ENCODE assay signal across 33 cellular contexts in genomic region chr16:56755038-56755437, GRCh38. TPM values are rescaled to one million over a fixed set of nuclear protein-coding genes. Genes with fewer than 3 reads are reported as not detected.
DNase-seq lines count a peak whose midpoint lies in the region; ATAC-seq and TF ChIP-seq lines count a peak whose summit lies in the region.
"Had no signal": no experiment of that assay in that cellular context is flagged by ENCODE, and none has a peak within 500 bp of the region (broad histone marks: within the 10 kb centered on the region; RNA-seq: fewer than 3 reads in every experiment).

No MANE protein-coding gene starts in this region.

- H3K9ac ChIP-seq in SK-N-SH, result no peak overlapping the region
- H3K9ac ChIP-seq: BLaER1; BLaER1 treated with 17β-estradiol and CSF1 and Interleukin-3, amounts not matched to agents 10 nM and 100 nM had no signal

- peaks cover 56% of the 10 kb centered on the region for H3K79me2 ChIP-seq in SK-N-SH (ENCODE audit: insufficient read depth)

- H3K9me2 ChIP-seq in SK-N-SH, result no peaks in the 10 kb centered on the region

- no peak for ATAC-seq in SK-N-SH treated with all-trans-retinoic acid at 6 μM for 48 hours
- ATAC-seq: A549; CD8-positive, alpha-beta T cell had no signal

- peaks cover 34% of the 10 kb centered on the region for H3K36me3 Mint-ChIP-seq in activated naive CD4-positive, alpha-beta T cell treated with anti-CD3 and anti-CD28 coated beads, Interleukin-2, amount 50 U/mL, for 24 hours

- CTCF ChIA-PET in SK-N-SH (lab: Yijun Ruan, JAX) (no interaction called here), HEK293 (lab: Yijun Ruan, JAX) (no interaction called here)

- H2AFZ ChIP-seq in SK-N-SH (ENCODE audit: low read depth), result no peak overlapping the region

- H3K4me1 Mint-ChIP-seq in activated naive CD4-positive, alpha-beta T cell treated with anti-CD3 and anti-CD28 coated beads, Interleukin-2, amount 50 U/mL, for 24 hours, result peaks cover 7% of the 10 kb centered on the region
- H3K4me1 Mint-ChIP-seq: CD4-positive, alpha-beta memory T cell had no signal

- POLR2A ChIA-PET in SK-N-SH (lab: Yijun Ruan, JAX), result no interaction called here
- POLR2A ChIA-PET in HEK293 (lab: Yijun Ruan, JAX), result no interaction called here

- H3K4me3 ChIP-seq in SK-N-SH (ENCODE audit: low read depth in 2 of 2, low read length in 1 of 2) (no peak overlapping the region), HEK293 (ENCODE audit: low read depth, low read length) (no peak overlapping the region)
- H3K4me3 ChIP-seq: A549, BLaER1 had no signal

- peaks cover 0 to under 1% of the 10 kb centered on the region in 2 experiments; a peak in 1 of 4 replicates for H3K4me1 ChIP-seq in SK-N-SH (ENCODE audit: control insufficient read depth in 1 of 2, insufficient read depth in 2 of 2, low read depth in 1 of 2, low read length in 1 of 2)
- no peaks in the 10 kb centered on the region for H3K4me1 ChIP-seq in HEK293 (ENCODE audit: control insufficient read depth, insufficient read depth, low read length)
- H3K4me1 ChIP-seq: BE2C, BLaER1, Caco-2 had no signal

- DNase-seq in SK-N-SH (no peak), HPDE6-E6E7 (ENCODE audit: extremely low spot score) (no peak)
- no peak for DNase-seq in activated naive CD4-positive, alpha-beta T cell treated with Interleukin-2 at 50 U/mL for 16 hours
- DNase-seq: 8988T; ACHN; AML-193; BE2C; C1 segment of cervical spinal cord; Caco-2; Calu3; CD4-positive, alpha-beta memory T cell; CD4-positive, alpha-beta T cell; CD4-positive, CD25-positive, alpha-beta regulatory T cell; CD8-positive, alpha-beta memory T cell; CD8-positive, alpha-beta T cell; COR-L47; DMS 273 treated with DMSO at 0.1 percent for 48 hours; DMS153; DMS53; DMS79; DMS79 treated with DMSO at 0.1 percent for 48 hours; DND-41; EL had no signal

- H3K27ac Mint-ChIP-seq in activated naive CD4-positive, alpha-beta T cell treated with anti-CD3 and anti-CD28 coated beads, Interleukin-2, amount 50 U/mL, for 24 hours, result peak overlapping the region; percentile 43
- H3K27ac Mint-ChIP-seq: B cell; CD14-positive monocyte; CD4-positive, alpha-beta T cell; CD4-positive, CD25-positive, alpha-beta regulatory T cell; CD8-positive, alpha-beta memory T cell; CD8-positive, alpha-beta T cell had no signal

- no peak overlapping the region for H3K4me3 Mint-ChIP-seq in activated naive CD4-positive, alpha-beta T cell treated with anti-CD3 and anti-CD28 coated beads, Interleukin-2, amount 50 U/mL, for 24 hours
- H3K4me3 Mint-ChIP-seq: B cell; CD14-positive monocyte; CD4-positive, alpha-beta memory T cell; CD4-positive, alpha-beta T cell; CD4-positive, CD25-positive, alpha-beta regulatory T cell; CD8-positive, alpha-beta memory T cell; CD8-positive, alpha-beta T cell had no signal

- no peak for TF ChIP-seq RAD21 in SK-N-SH (IDR thresholded peaks at IDR 0.05; ENCODE audit: low read length)

- TF ChIP-seq EP300 in SK-N-SH (IDR thresholded peaks at IDR 0.05; ENCODE audit: borderline replicate concordance in 1 of 2, low read depth in 1 of 2, low read length in 1 of 2), result no peak

- H3K27me3 Mint-ChIP-seq in activated naive CD4-positive, alpha-beta T cell treated with anti-CD3 and anti-CD28 coated beads, Interleukin-2, amount 50 U/mL, for 24 hours, result no peaks in the 10 kb centered on the region
- H3K27me3 Mint-ChIP-seq: B cell; CD4-positive, alpha-beta memory T cell; CD4-positive, alpha-beta T cell; CD4-positive, CD25-positive, alpha-beta regulatory T cell; CD8-positive, alpha-beta memory T cell had no signal

- peaks cover 8% of the 10 kb centered on the region for H3K9me3 Mint-ChIP-seq in activated naive CD4-positive, alpha-beta T cell treated with anti-CD3 and anti-CD28 coated beads, Interleukin-2, amount 50 U/mL, for 24 hours

- no peaks in the 10 kb centered on the region for H3K27me3 ChIP-seq in SK-N-SH (ENCODE audit: insufficient read depth)
- H3K27me3 ChIP-seq: BE2C; BLaER1; BLaER1 treated with 17β-estradiol and CSF1 and Interleukin-3, amounts not matched to agents 10 nM and 100 nM had no signal

- no peaks in the 10 kb centered on the region for H3F3A ChIP-seq in SK-N-SH (replicated peaks; ENCODE audit: insufficient read depth)

- H3K27ac ChIP-seq in SK-N-SH (ENCODE audit: low read depth in 2 of 2, low read length in 1 of 2), result no peak overlapping the region
- H3K27ac ChIP-seq in HEK293 (ENCODE audit: extremely low read depth, low read depth, low read length), result no peak overlapping the region
- H3K27ac ChIP-seq: 22Rv1; A549; BLaER1; BLaER1 treated with 17β-estradiol and CSF1 and Interleukin-3, amounts not matched to agents 10 nM and 100 nM; C4-2B had no signal

- H3K9me3 ChIP-seq in SK-N-SH (no peaks in the 10 kb centered on the region), HEK293 (ENCODE audit: control insufficient read depth, insufficient read depth, low read depth, low read length) (no peaks in the 10 kb centered on the region)
- H3K9me3 ChIP-seq: BE2C had no signal

- H3K4me2 ChIP-seq in SK-N-SH, result no peak overlapping the region
- H3K4me2 ChIP-seq: A549; BLaER1; BLaER1 treated with 17β-estradiol and CSF1 and Interleukin-3, amounts not matched to agents 10 nM and 100 nM had no signal

- H4K20me1 ChIP-seq in SK-N-SH (ENCODE audit: insufficient read depth), result no peaks in the 10 kb centered on the region

- H3K36me3 ChIP-seq in SK-N-SH (replicated peaks in 1 of 2; ENCODE audit: control insufficient read depth in 1 of 2, insufficient read depth in 2 of 2, low read length in 1 of 2), result peaks cover 8 to 34% of the 10 kb centered on the region in 2 experiments
- H3K36me3 ChIP-seq in HEK293 (ENCODE audit: control insufficient read depth in 2 of 2, insufficient read depth in 1 of 2, low read length in 2 of 2), result peaks cover 1 to 39% of the 10 kb centered on the region in 2 experiments; a peak in 2 of 3 replicates

- no peak for TF ChIP-seq CTCF in SK-N-SH (IDR thresholded peaks at IDR 0.05)
- TF ChIP-seq CTCF in HEK293 (tag by site-specific recombination; IDR thresholded peaks at IDR 0.05), result no peak

TF ChIP-seq in SK-N-SH, 30 proteins besides CTCF, POLR2A, EP300 and RAD21 (continues in another document):
- no peak for TF ChIP-seq MXI1 (IDR thresholded peaks at IDR 0.05; ENCODE audit: low read depth, low read length)
- TF ChIP-seq GABPA (IDR thresholded peaks at IDR 0.05; ENCODE audit: low read depth), result no peak
- TF ChIP-seq FOSL2 (IDR thresholded peaks at IDR 0.05; ENCODE audit: borderline replicate concordance, low read depth), result no peak
- no peak for TF ChIP-seq USF2 (IDR thresholded peaks at IDR 0.05; ENCODE audit: borderline replicate concordance, low read depth, low read length)
- TF ChIP-seq FOXM1 (IDR thresholded peaks at IDR 0.05; ENCODE audit: low read depth), result no peak
- TF ChIP-seq RCOR1 (IDR thresholded peaks at IDR 0.05; ENCODE audit: low read length), result no peak
- no peak for TF ChIP-seq USF1 (IDR thresholded peaks at IDR 0.05; ENCODE audit: borderline replicate concordance, low read depth)
- TF ChIP-seq SIN3A (IDR thresholded peaks at IDR 0.05; ENCODE audit: borderline replicate concordance, low read depth, low read length), result no peak

TF ChIP-seq in HEK293, 187 proteins besides CTCF, POLR2A, EP300 and RAD21:
- TF ChIP-seq ZNF146 (tag by site-specific recombination; IDR thresholded peaks at IDR 0.05) (0 out of 2 replicates have a peak, but pooled peaks have one; percentile 17), TRIM28 (IDR thresholded peaks at IDR 0.05; ENCODE audit: borderline replicate concordance, low read length) (no peak), ZNF140 (tag by site-specific recombination; IDR thresholded peaks at IDR 0.05) (0 out of 2 replicates have a peak, but pooled peaks have one; percentile 10)

RNA-seq across cellular contexts. Expression of gene NUP93, which starts 25.1 kb away (rescaled TPM):
- polyA plus RNA-seq in SK-N-SH (2012; rRNA removed), result 41.5 and 43.1 TPM in 2 replicates
- polyA plus RNA-seq in SK-N-SH (2012; cell fraction: cytosol; rRNA removed), result 33.3 and 34.9 TPM in 2 replicates
- polyA plus RNA-seq in SK-N-SH (2012; cell fraction: nucleus; rRNA removed), result 74.6 and 75.8 TPM in 2 replicates
